Comparison of ENCODE assay signal across 14 cellular contexts in genomic region chr6:4879724-4880372, GRCh38.
DNase-seq lines count a peak whose midpoint lies in the region; ATAC-seq, FAIRE-seq and TF ChIP-seq lines count a peak whose summit lies in the region.
"Had no signal": no experiment of that assay in that cellular context is flagged by ENCODE, and none has a peak within 500 bp of the region (broad histone marks: within the 10 kb centered on the region; RNA-seq: fewer than 3 reads in every experiment).

No MANE protein-coding gene starts in this region.

- H3K27ac ChIP-seq in A549: no peak overlapping the region
- no peak overlapping the region for H3K27ac ChIP-seq in coronary artery

- peak overlapping the region; percentile 56 for H3K4me2 ChIP-seq in A549

- DNase-seq in A549 (ENCODE audit: low read depth in 1 of 2, low spot score in 1 of 2) (no peak), medulla oblongata (ENCODE audit: extremely low spot score) (no peak), coronary artery (ENCODE audit: low spot score) (no peak), NCI-H69 (lab: John Stamatoyannopoulos, UW) (no peak)
- no peak for DNase-seq in activated naive CD4-positive, alpha-beta T cell treated with anti-CD3 and anti-CD28 coated beads, Interleukin-2, amount 10 ng/mL, durations not matched to agents 7 days and 5 days
- DNase-seq: DND-41, spleen, T-helper 9 cell had no signal

- CTCF ChIA-PET in A549 (lab: Yijun Ruan, JAX): no interaction called here
- CTCF ChIA-PET in activated naive CD4-positive, alpha-beta T cell treated with anti-CD3 and anti-CD28 coated beads, Interleukin-2, amount 10 ng/mL, durations not matched to agents 7 days and 5 days (lab: Charles Lee): no interaction called here

- H3K4me1 ChIP-seq in A549: peaks cover 19% of the 10 kb centered on the region

- H3K4me3 ChIP-seq in A549 (no peak overlapping the region), coronary artery (no peak overlapping the region)
- H3K4me3 ChIP-seq: spleen had no signal

- ATAC-seq in A549 (peak; percentile 64 to 67; a peak in 4 of 6 replicates), GM19351 (IDR thresholded peaks at IDR 0.05; ENCODE audit: unreplicated experiment) (peak; percentile 73), HG02763 (IDR thresholded peaks at IDR 0.05; ENCODE audit: unreplicated experiment) (peak; percentile 50), HG03565 (IDR thresholded peaks at IDR 0.05; ENCODE audit: unreplicated experiment) (peak; percentile 69)

- WGBS in A549 (ENCODE audit: missing lambda C conversion rate): 90% methylated on average over 7 of the region's 7 CpGs

- peaks cover 2% of the 10 kb centered on the region for H3K9me3 Mint-ChIP-seq in activated naive CD4-positive, alpha-beta T cell treated with anti-CD3 and anti-CD28 coated beads, Interleukin-2, amount 10 ng/mL, durations not matched to agents 7 days and 5 days
- H3K9me3 Mint-ChIP-seq: neural crest cell had no signal

- no peaks in the 10 kb centered on the region for H3K27me3 Mint-ChIP-seq in activated naive CD4-positive, alpha-beta T cell treated with anti-CD3 and anti-CD28 coated beads, Interleukin-2, amount 10 ng/mL, durations not matched to agents 7 days and 5 days
- H3K27me3 Mint-ChIP-seq: activated naive CD8-positive, alpha-beta T cell had no signal

- H3K4me3 Mint-ChIP-seq in activated naive CD4-positive, alpha-beta T cell treated with anti-CD3 and anti-CD28 coated beads, Interleukin-2, amount 10 ng/mL, durations not matched to agents 7 days and 5 days: no peak overlapping the region
- H3K4me3 Mint-ChIP-seq: activated naive CD8-positive, alpha-beta T cell; neural crest cell had no signal

- H3K9me3 ChIP-seq in A549: no peaks in the 10 kb centered on the region
- H3K9me3 ChIP-seq: spleen had no signal

- FAIRE-seq in A549 (lab: Jason Lieb, UNC): no peak
- FAIRE-seq: A204.1 had no signal

- no peak for TF ChIP-seq RAD21 in A549 (conservative IDR thresholded peaks at IDR 0.05 in 1 of 2, IDR thresholded peaks at IDR 0.05 in 1 of 2)

- POLR2A ChIA-PET in A549 (lab: Yijun Ruan, JAX): no interaction called here

- TF ChIP-seq EP300 in A549 (IDR thresholded peaks at IDR 0.05): no peak

- H3K36me3 Mint-ChIP-seq in activated naive CD4-positive, alpha-beta T cell treated with anti-CD3 and anti-CD28 coated beads, Interleukin-2, amount 10 ng/mL, durations not matched to agents 7 days and 5 days: no peaks in the 10 kb centered on the region

- no peak for TF ChIP-seq CTCF in A549 (IDR thresholded peaks at IDR 0.05)
- TF ChIP-seq CTCF in coronary artery (IDR thresholded peaks at IDR 0.05): no peak

- TF ChIP-seq POLR2A in A549 (IDR thresholded peaks at IDR 0.05; ENCODE audit: low read length): no peak

- H3K4me1 Mint-ChIP-seq in activated naive CD4-positive, alpha-beta T cell treated with anti-CD3 and anti-CD28 coated beads, Interleukin-2, amount 10 ng/mL, durations not matched to agents 7 days and 5 days: no peaks in the 10 kb centered on the region

- no peak overlapping the region for H3K27ac Mint-ChIP-seq in activated naive CD4-positive, alpha-beta T cell treated with anti-CD3 and anti-CD28 coated beads, Interleukin-2, amount 10 ng/mL, durations not matched to agents 7 days and 5 days
- H3K27ac Mint-ChIP-seq: activated naive CD8-positive, alpha-beta T cell had no signal

TF ChIP-seq in A549, 52 proteins besides CTCF, POLR2A, EP300 and RAD21:
- TF ChIP-seq KDM5A (IDR thresholded peaks at IDR 0.05): no peak
- TF ChIP-seq POLR2AphosphoS2 (conservative IDR thresholded peaks at IDR 0.05; ENCODE audit: low read length): no peak
- TF ChIP-seq MAFK (IDR thresholded peaks at IDR 0.05; ENCODE audit: partially characterized antibody): no peak
